ENCODE assay signal across 27 cellular contexts in the genomic region with DNA sequence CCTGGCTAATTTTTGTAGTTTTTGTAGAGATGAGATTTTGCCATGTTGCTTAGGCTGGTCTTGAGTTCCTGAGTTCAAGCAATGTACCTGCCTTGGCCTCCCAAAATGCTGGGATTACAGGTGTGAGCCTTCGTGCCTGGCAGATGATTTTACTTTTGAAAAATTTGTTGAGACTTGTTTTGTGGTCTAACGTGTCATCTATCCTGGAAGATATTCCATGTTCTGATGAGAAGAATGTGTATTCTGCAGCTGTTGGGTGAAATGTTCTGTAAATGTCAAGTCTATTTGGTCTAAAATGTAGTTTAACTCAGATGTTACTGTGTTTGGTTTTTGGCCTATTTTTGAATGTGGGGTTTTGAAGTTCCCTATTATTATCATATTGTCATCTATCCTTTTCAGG.
"Had no signal": no experiment of that assay in that cellular context is flagged by ENCODE, and none has a peak within 500 bp of the region (broad histone marks: within the 10 kb centered on the region; RNA-seq: fewer than 3 reads in every experiment).

No MANE protein-coding gene starts in this region.

- H3K27me3 ChIP-seq: esophagus squamous epithelium, left lung, ovary, sigmoid colon, spleen, tibial nerve, upper lobe of left lung had no signal

- H3K36me3 ChIP-seq: esophagus squamous epithelium, left lung, ovary, sigmoid colon, spleen, thoracic aorta, tibial nerve, upper lobe of left lung had no signal

- H3K9me3 ChIP-seq: esophagus squamous epithelium, left lung, ovary, psoas muscle, sigmoid colon, spleen, thoracic aorta, tibial nerve, upper lobe of left lung had no signal

- ATAC-seq: left cardiac atrium; left lung; naive thymus-derived CD8-positive, alpha-beta T cell; psoas muscle; right cardiac atrium; stimulated activated naive B cell treated with anti-CD40 and anti-IgM and Interleukin-4, amounts not matched to agents 10 μg/mL and 1 μg/mL and 100 μg/mL, for 72 hours had no signal

- H3K27ac Mint-ChIP-seq: naive thymus-derived CD8-positive, alpha-beta T cell; nephron progenitor cell; stimulated activated naive B cell treated with anti-CD40 and anti-IgM and Interleukin-4, amounts not matched to agents 10 μg/mL and 1 μg/mL and 100 μg/mL, for 72 hours; stimulated activated naive CD8-positive, alpha-beta T cell treated with anti-CD3 and anti-CD28 coated beads, Interleukin-15, Interleukin-2, amounts not matched to agents 100 ng/mL and 50 ng/mL, for 24 hours had no signal

- H3K4me1 Mint-ChIP-seq: naive thymus-derived CD8-positive, alpha-beta T cell; stimulated activated naive B cell treated with anti-CD40 and anti-IgM and Interleukin-4, amounts not matched to agents 10 μg/mL and 1 μg/mL and 100 μg/mL, for 72 hours had no signal

- DNase-seq: dermis blood vessel endothelial cell; effector memory CD4-positive, alpha-beta T cell; erythroblast; esophagus squamous epithelium; left cardiac atrium; left lung; mesendoderm; midbrain; naive thymus-derived CD8-positive, alpha-beta T cell; nephron progenitor cell; occipital lobe; ovary; posterior cingulate gyrus; psoas muscle; right cardiac atrium; sigmoid colon; stimulated activated naive B cell treated with anti-CD40 and anti-IgM and Interleukin-4, amounts not matched to agents 10 μg/mL and 1 μg/mL and 100 μg/mL, for 72 hours; upper lobe of left lung had no signal

- H3K9me3 Mint-ChIP-seq: naive thymus-derived CD8-positive, alpha-beta T cell; nephron progenitor cell; stimulated activated naive B cell treated with anti-CD40 and anti-IgM and Interleukin-4, amounts not matched to agents 10 μg/mL and 1 μg/mL and 100 μg/mL, for 72 hours; stimulated activated naive CD8-positive, alpha-beta T cell treated with anti-CD3 and anti-CD28 coated beads, Interleukin-15, Interleukin-2, amounts not matched to agents 100 ng/mL and 50 ng/mL, for 24 hours had no signal

- H3K27ac ChIP-seq: coronary artery, esophagus squamous epithelium, left lung, ovary, psoas muscle, sigmoid colon, skin epidermis, spleen, thoracic aorta, tibial nerve, upper lobe of left lung had no signal

- FAIRE-seq: endothelial cell of umbilical vein, frontal cortex, urothelium cell line had no signal

- H3K4me3 ChIP-seq: coronary artery, esophagus squamous epithelium, left lung, ovary, psoas muscle, sigmoid colon, skin epidermis, spleen, thoracic aorta, tibial nerve, upper lobe of left lung had no signal

- H3K4me1 ChIP-seq: esophagus squamous epithelium, left lung, psoas muscle, sigmoid colon, spleen, tibial nerve, upper lobe of left lung had no signal

- H3K27me3 Mint-ChIP-seq: naive thymus-derived CD8-positive, alpha-beta T cell; stimulated activated naive B cell treated with anti-CD40 and anti-IgM and Interleukin-4, amounts not matched to agents 10 μg/mL and 1 μg/mL and 100 μg/mL, for 72 hours; stimulated activated naive CD8-positive, alpha-beta T cell treated with anti-CD3 and anti-CD28 coated beads, Interleukin-15, Interleukin-2, amounts not matched to agents 100 ng/mL and 50 ng/mL, for 24 hours had no signal

- H3K4me3 Mint-ChIP-seq: naive thymus-derived CD8-positive, alpha-beta T cell; nephron progenitor cell; stimulated activated naive B cell treated with anti-CD40 and anti-IgM and Interleukin-4, amounts not matched to agents 10 μg/mL and 1 μg/mL and 100 μg/mL, for 72 hours; stimulated activated naive CD8-positive, alpha-beta T cell treated with anti-CD3 and anti-CD28 coated beads, Interleukin-15, Interleukin-2, amounts not matched to agents 100 ng/mL and 50 ng/mL, for 24 hours had no signal
